ENCODE assay signal across 15 cellular contexts in genomic region chr6:130600880-130601341, GRCh38.
DNase-seq lines count a peak whose midpoint lies in the region; ATAC-seq and TF ChIP-seq lines count a peak whose summit lies in the region.
"Had no signal": no experiment of that assay in that cellular context is flagged by ENCODE, and none has a peak within 500 bp of the region (broad histone marks: within the 10 kb centered on the region; RNA-seq: fewer than 3 reads in every experiment).

No MANE protein-coding gene starts in this region.

- no peaks in the 10 kb centered on the region for H3F3A ChIP-seq in PC-3 (ENCODE audit: low read length, unreplicated experiment)

- H3K4me2 ChIP-seq in PC-3 (ENCODE audit: low read length) = peak overlapping the region; percentile 27; the same call in 1 of the 2 replicates
- H3K4me2 ChIP-seq: KMS-11 had no signal

- H3K36me3 ChIP-seq in PC-3 (ENCODE audit: low read depth, low read length) = no peaks in the 10 kb centered on the region
- H3K36me3 ChIP-seq in mesodermal cell (ENCODE audit: control insufficient read depth, insufficient read depth, low read length) = no peaks in the 10 kb centered on the region
- H3K36me3 ChIP-seq: SJCRH30 had no signal

- no peak overlapping the region for H2AFZ ChIP-seq in PC-3 (ENCODE audit: low read length)

- no TSS peak for BruUV-seq in PC-3 (replicated peaks; lab: Mats Ljungman, UMichigan)

- TF ChIP-seq CTCF in PC-3 (conservative IDR thresholded peaks at IDR 0.05; ENCODE audit: low read depth, low read length) (no peak), GM13977 (IDR thresholded peaks at IDR 0.05; ENCODE audit: extremely low read depth, insufficient read depth, missing control alignments) (no peak)

- DNase-seq in EL (peak; percentile 96), PC-3 (peak; percentile 54), dedifferentiated amniotic fluid mesenchymal stem cell (ENCODE audit: extremely low spot score) (peak; percentile 34), GM13977 (ENCODE audit: low spot score) (no peak), NCI-H510A treated with DMSO at 0.1 percent for 48 hours (lab: John Stamatoyannopoulos, UW) (no peak)
- no peak for DNase-seq in effector CD8-positive, alpha-beta T cell (lab: John Stamatoyannopoulos, UW)
- no peak for DNase-seq in activated effector memory CD4-positive, alpha-beta T cell treated with Interleukin-2 at 50 U/mL for 16 hours
- DNase-seq: NCI-H1694, NCI-H82, nephron progenitor cell, SJCRH30, substantia nigra had no signal

- in situ Hi-C loops in GM13977 (cut with MboI; ENCODE audit: low pct_unique_long_range_greater_than_20kb, low sequenced_read_pairs, unreplicated experiment) = no loop called here

- WGBS in mesodermal cell (ENCODE audit: insufficient coverage in 2 of 2), 2 experiments = 94 to 100% methylated on average over 2 of the region's 2 CpGs

- H4K20me1 ChIP-seq in PC-3 (ENCODE audit: low read length) = no peaks in the 10 kb centered on the region

- H3K27ac ChIP-seq in PC-3 (ENCODE audit: low read length) (peak overlapping the region; percentile 92), mesodermal cell (ENCODE audit: low read depth, low read length, severe bottlenecking) (peak overlapping the region; percentile 91)
- H3K27ac ChIP-seq: KMS-11, SJCRH30 had no signal

- POLR2A ChIA-PET in PC-3 (lab: Charles Lee; ENCODE audit: unreplicated experiment) = no interaction called here

- CTCF ChIA-PET in PC-3 (lab: Charles Lee) = no interaction called here

- H3K4me1 ChIP-seq in PC-3 (ENCODE audit: insufficient read depth, low read length) (peaks cover 26% of the 10 kb centered on the region), mesodermal cell (ENCODE audit: control insufficient read depth, insufficient read depth, low read length, poor library complexity, severe bottlenecking) (peaks cover 25% of the 10 kb centered on the region)

- H3K4me3 ChIP-seq in PC-3 (ENCODE audit: low read length) (no peak overlapping the region), mesodermal cell (ENCODE audit: extremely low read depth, insufficient read depth, low read length, poor library complexity, severe bottlenecking) (no peak overlapping the region)
- H3K4me3 ChIP-seq: SJCRH30, skin epidermis had no signal

- H3K9me2 ChIP-seq in PC-3 (replicated peaks; ENCODE audit: low read length) = no peaks in the 10 kb centered on the region

- H3K27me3 ChIP-seq in PC-3 (ENCODE audit: low read length) = no peaks in the 10 kb centered on the region
- H3K27me3 ChIP-seq: SJCRH30 had no signal

- no peak overlapping the region for H3K9ac ChIP-seq in PC-3 (ENCODE audit: low read length)
- H3K9ac ChIP-seq: KMS-11 had no signal

- H3K9me3 ChIP-seq in PC-3 (ENCODE audit: low read length) = no peaks in the 10 kb centered on the region
- peaks cover 10% of the 10 kb centered on the region for H3K9me3 ChIP-seq in mesodermal cell (ENCODE audit: control insufficient read depth, low read length)
- H3K9me3 ChIP-seq: SJCRH30 had no signal

- ATAC-seq in PC-3 = no peak

- H3K79me2 ChIP-seq in PC-3 (ENCODE audit: low read length) = no peaks in the 10 kb centered on the region

- intact Hi-C loops in PC-3 (cut with micrococcal nuclease) = no loop called here

Comparison
In these comparisons a context has a peak if more than half of its experiments do, and no peak if none do; other contexts are left out.
1. DNase-seq: peak in EL (single experiment), PC-3 (single experiment) and dedifferentiated amniotic fluid mesenchymal stem cell (single experiment); none in effector CD8-positive, alpha-beta T cell (single experiment), GM13977 (single experiment), activated effector memory CD4-positive, alpha-beta T cell treated with Interleukin-2 at 50 U/mL for 16 hours (single experiment) and NCI-H510A treated with DMSO at 0.1 percent for 48 hours (single experiment).